In the genomic region with DNA sequence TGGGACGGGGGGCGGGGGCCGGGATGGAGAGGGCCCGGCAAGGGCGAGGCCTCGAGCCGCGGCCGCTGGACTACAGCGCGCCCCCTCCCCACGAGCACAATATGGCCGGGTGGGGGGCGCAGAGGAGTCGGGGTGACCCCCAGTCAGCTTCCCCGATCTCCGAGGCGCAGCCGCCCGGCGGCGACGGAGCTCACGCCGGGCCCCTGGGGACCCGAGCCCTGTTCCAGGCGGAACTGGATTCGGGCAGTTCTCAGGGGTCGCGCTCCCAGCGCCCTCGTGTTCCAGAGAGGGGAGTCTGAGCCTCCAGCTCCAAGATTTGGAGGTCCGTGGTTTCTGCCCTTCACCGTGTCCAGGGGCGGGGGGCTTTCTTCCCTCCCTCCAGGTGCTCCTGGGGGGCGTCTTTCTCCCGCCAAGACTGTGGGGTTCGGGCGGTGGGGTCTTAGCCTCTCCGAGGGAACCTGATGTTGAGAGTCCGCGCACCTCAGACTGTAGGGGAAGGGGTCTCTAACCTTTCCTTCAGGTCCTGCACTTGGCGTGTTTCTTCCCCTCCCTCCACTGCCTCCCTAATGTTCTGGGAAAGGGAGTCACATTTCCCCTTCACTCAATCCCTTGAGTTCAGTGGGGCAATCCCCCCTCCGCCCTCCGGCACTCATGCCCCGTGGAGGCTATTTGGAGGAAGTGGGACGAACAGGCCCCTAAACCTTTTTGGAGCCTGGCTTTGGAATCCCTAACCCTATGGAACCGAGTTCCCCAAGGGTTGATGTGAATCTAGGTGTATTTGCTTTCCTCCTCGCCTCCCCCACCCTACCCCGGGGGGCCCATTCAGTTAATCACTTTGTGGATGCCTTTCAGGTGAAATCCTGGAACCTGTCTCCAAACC, we compare ENCODE assay signal across 8 cellular contexts. TPM values are rescaled to one million over a fixed set of nuclear protein-coding genes. Genes with fewer than 3 reads are reported as not detected.
DNase-seq lines count a peak whose midpoint lies in the region; ATAC-seq and TF ChIP-seq lines count a peak whose summit lies in the region.

No MANE protein-coding gene starts in this region.

- no peak for ATAC-seq in memory B cell (ENCODE audit: low read depth)

- H3K9me3 ChIP-seq in Peyer's patch (no peaks in the 10 kb centered on the region), colonic mucosa (no peaks in the 10 kb centered on the region), tibial artery (no peaks in the 10 kb centered on the region)

- H3K4me1 ChIP-seq in Peyer's patch (peaks cover 0 to 33% (median 7%) of the 10 kb centered on the region in 4 donors), colonic mucosa (peaks cover 17% of the 10 kb centered on the region), tibial artery (peaks cover 0 to 40% (median 26%) of the 10 kb centered on the region in 4 donors)

- peaks cover 2% of the 10 kb centered on the region for H3K36me3 Mint-ChIP-seq in memory B cell

- peak overlapping the region; percentile 81 to 100 for H3K9ac ChIP-seq in colonic mucosa (ENCODE audit: low read depth in 2 of 2, low read length in 2 of 2)

- H3K27me3 ChIP-seq in Peyer's patch (no peaks in the 10 kb centered on the region), colonic mucosa (no peaks in the 10 kb centered on the region), tibial artery (no peaks in the 10 kb centered on the region)

- H3K4me3 ChIP-seq in Peyer's patch (peak overlapping the region; percentile 78 to 96 (median 93)), colonic mucosa (peak overlapping the region; percentile 87), tibial artery (peak overlapping the region; percentile 99)

- H3K36me3 ChIP-seq in Peyer's patch: no peaks in the 10 kb centered on the region
- no peaks in the 10 kb centered on the region for H3K36me3 ChIP-seq in colonic mucosa
- H3K36me3 ChIP-seq in tibial artery: no peaks in the 10 kb centered on the region

- H3K27ac ChIP-seq in Peyer's patch (peak overlapping the region; percentile 80 to 92 (median 89)), colonic mucosa (peak overlapping the region; percentile 88), tibial artery (peak overlapping the region; percentile 95 to 98)

- TF ChIP-seq POLR2A in Peyer's patch (IDR thresholded peaks at IDR 0.05): no peak

- no peak overlapping the region for H3K27ac Mint-ChIP-seq in memory B cell

- H3K4me3 Mint-ChIP-seq in memory B cell: peak overlapping the region; percentile 79

- DNase-seq in activated T-cell treated with anti-CD3 and anti-CD28 coated beads for 48 hours (ENCODE audit: low read depth) (peak; percentile 6), activated T-cell treated with anti-CD3 and anti-CD28 coated beads for 4 hours (no peak), Peyer's patch (peak in 1 of 3 donors; percentile 57), colonic mucosa (peak; percentile 41), memory B cell (ENCODE audit: low spot score in 2 of 2) (peak in 1 of 2 donors; percentile 50), tibial artery (peak; percentile 60 to 78), NCI-H1694 treated with DMSO at 0.1 percent for 48 hours (lab: John Stamatoyannopoulos, UW) (no peak), SHP77 (lab: John Stamatoyannopoulos, UW) (no peak)

- peaks cover 11% of the 10 kb centered on the region for H3K27me3 Mint-ChIP-seq in memory B cell

- intact Hi-C loops in colonic mucosa (cut with DNase I): no loop called here
- intact Hi-C loops in tibial artery (cut with DNase I; ENCODE audit: low total_unique reads): no loop called here

- H3K4me1 Mint-ChIP-seq in memory B cell: peaks cover 19% of the 10 kb centered on the region

- no peaks in the 10 kb centered on the region for H3K9me3 Mint-ChIP-seq in memory B cell

- TF ChIP-seq CTCF in Peyer's patch (IDR thresholded peaks at IDR 0.05) (no peak), colonic mucosa (IDR thresholded peaks at IDR 0.05) (no peak), tibial artery (IDR thresholded peaks at IDR 0.05) (no peak)

RNA-seq across cellular contexts. Expression of a gene that starts 0.6 kb away (rescaled TPM):
- total RNA-seq in Peyer's patch (10 to 100 TPM in 3 of 4 donors, 1 to 10 TPM in 1; 9.1 to 71.6 (median 59.2) TPM), colonic mucosa (10 to 100 TPM; 56.0 to 63.0 TPM)

RNA-seq across cellular contexts. Expression of a gene that starts 44.8 kb away (rescaled TPM):
- total RNA-seq in Peyer's patch: 100 to 1,000 TPM in 1 of 4 donors, 10 to 100 TPM in 3; 46.4 to 169 (median 56.8) TPM
- total RNA-seq in colonic mucosa: 100 to 1,000 TPM; 121 to 162 TPM

RNA-seq across cellular contexts. Expression of a gene that starts 54.7 kb away (rescaled TPM):
- 100 to 1,000 TPM in 1 of 4 donors, 10 to 100 TPM in 1, 1 to 10 TPM in 2; 1.2 to 112 (median 16.2) TPM for total RNA-seq in Peyer's patch
- total RNA-seq in colonic mucosa: 10 to 100 TPM in 1 of 2 donors, 1 to 10 TPM in 1; 5.0 to 15.2 TPM

Comparison
In these comparisons a context has a peak if more than half of its experiments do, and no peak if none do; other contexts are left out.
1. DNase-seq: peak in activated T-cell treated with anti-CD3 and anti-CD28 coated beads for 48 hours (single experiment), colonic mucosa (single experiment) and tibial artery (2 of 2); none in activated T-cell treated with anti-CD3 and anti-CD28 coated beads for 4 hours (single experiment), NCI-H1694 treated with DMSO at 0.1 percent for 48 hours (single experiment) and SHP77 (0 of 2).
2. Peak in every context shown above with its lines, with median percentiles within 50 percentile points of each other: H3K27ac ChIP-seq and H3K4me3 ChIP-seq.